Comparison of ENCODE assay signal across 1 cellular context in the genomic region with DNA sequence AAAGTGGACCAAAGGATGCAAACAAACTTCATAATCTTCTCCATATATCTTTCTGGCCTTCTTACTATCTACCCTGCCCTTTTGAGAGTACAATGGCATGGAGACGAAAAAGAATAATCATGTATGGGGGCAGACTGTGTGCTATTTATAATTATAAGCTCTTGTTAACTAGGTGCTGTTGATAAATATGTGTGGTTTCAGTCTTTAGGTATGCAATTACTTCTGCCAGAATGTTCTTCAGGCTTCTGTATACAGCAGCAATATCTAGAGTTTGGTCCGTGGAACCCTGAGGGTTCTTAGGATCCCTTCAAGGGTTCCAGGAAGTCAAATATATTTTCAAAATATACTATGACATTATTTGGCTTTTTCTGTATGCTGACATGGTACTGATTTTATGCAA.
TF ChIP-seq lines count a peak whose summit lies in the region.

No MANE protein-coding gene starts in this region.

TF ChIP-seq in IMR-90, 13 proteins besides CTCF, POLR2A, EP300 and RAD21:
- TF ChIP-seq RFX5 (IDR thresholded peaks at IDR 0.05; ENCODE audit: low read depth, low read length) (no peak), SMC3 (IDR thresholded peaks at IDR 0.05; ENCODE audit: low read depth, low read length) (no peak), MAZ (IDR thresholded peaks at IDR 0.05; ENCODE audit: borderline replicate concordance, low read depth, low read length) (no peak)
